16 cellular contexts compared by ENCODE assay signal in the genomic region with DNA sequence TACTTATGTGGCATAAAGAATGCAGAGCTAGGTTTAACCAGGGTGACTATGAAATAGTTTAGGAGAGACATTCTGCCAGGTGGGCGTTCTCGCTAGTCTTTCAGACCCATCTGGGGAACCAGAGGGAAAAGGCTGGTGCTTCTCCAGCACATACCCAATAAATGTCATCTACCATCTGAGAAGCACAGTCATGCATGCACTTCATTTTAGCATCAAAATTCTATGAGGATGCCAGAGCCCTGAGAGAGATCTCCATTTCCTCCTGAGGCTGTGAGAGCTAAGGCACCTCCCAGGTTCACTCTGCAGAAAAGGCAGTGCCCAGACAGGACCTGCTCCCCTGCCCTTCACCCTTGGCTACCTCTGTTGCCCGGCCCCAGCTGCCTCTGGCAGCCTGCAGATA.
DNase-seq lines count a peak whose midpoint lies in the region; ATAC-seq and TF ChIP-seq lines count a peak whose summit lies in the region.
"Had no signal": no experiment of that assay in that cellular context is flagged by ENCODE, and none has a peak within 500 bp of the region (broad histone marks: within the 10 kb centered on the region; RNA-seq: fewer than 3 reads in every experiment).

No MANE protein-coding gene starts in this region.

- ATAC-seq in effector memory CD8-positive, alpha-beta T cell (replicated peaks): no peak
- no peak for ATAC-seq in natural killer cell treated with Interleukin-12 subunit alpha and Interleukin-12 subunit beta and Interleukin-15 and Interleukin-18, amount 100 ng/mL, for 72 hours

- peaks cover 6% of the 10 kb centered on the region for H3K4me1 Mint-ChIP-seq in type B pancreatic cell (ENCODE audit: unreplicated experiment)
- no peaks in the 10 kb centered on the region for H3K4me1 Mint-ChIP-seq in effector memory CD8-positive, alpha-beta T cell (ENCODE audit: low read depth in 2 of 2)
- H3K4me1 Mint-ChIP-seq in natural killer cell treated with Interleukin-12 subunit alpha and Interleukin-12 subunit beta and Interleukin-15 and Interleukin-18, amount 100 ng/mL, for 72 hours (ENCODE audit: low read depth in 2 of 2): no peaks in the 10 kb centered on the region
- H3K4me1 Mint-ChIP-seq: CD4-positive, alpha-beta memory T cell; IgD-negative memory B cell had no signal

- no peaks in the 10 kb centered on the region for H3K27me3 ChIP-seq in osteoblast (ENCODE audit: insufficient read depth, low read length)

- H3K4me3 ChIP-seq in SK-N-MC (no peak overlapping the region), osteoblast (ENCODE audit: insufficient read depth, low read length) (no peak overlapping the region)

- TF ChIP-seq CTCF in osteoblast (IDR thresholded peaks at IDR 0.05; ENCODE audit: extremely low read depth, low read depth, low read length) (no peak), type B pancreatic cell (conservative IDR thresholded peaks at IDR 0.05) (no peak)

- H3K36me3 Mint-ChIP-seq in type B pancreatic cell: no peaks in the 10 kb centered on the region
- no peaks in the 10 kb centered on the region for H3K36me3 Mint-ChIP-seq in effector memory CD8-positive, alpha-beta T cell (ENCODE audit: insufficient read depth)
- H3K36me3 Mint-ChIP-seq in natural killer cell treated with Interleukin-12 subunit alpha and Interleukin-12 subunit beta and Interleukin-15 and Interleukin-18, amount 100 ng/mL, for 72 hours: no peaks in the 10 kb centered on the region
- H3K36me3 Mint-ChIP-seq: CD4-positive, alpha-beta memory T cell; IgD-negative memory B cell had no signal

- H3K27ac Mint-ChIP-seq in type B pancreatic cell: no peak overlapping the region
- H3K27ac Mint-ChIP-seq in effector memory CD8-positive, alpha-beta T cell: no peak overlapping the region
- no peak overlapping the region for H3K27ac Mint-ChIP-seq in natural killer cell treated with Interleukin-12 subunit alpha and Interleukin-12 subunit beta and Interleukin-15 and Interleukin-18, amount 100 ng/mL, for 72 hours
- H3K27ac Mint-ChIP-seq: CD4-positive, alpha-beta memory T cell; IgD-negative memory B cell had no signal

- peaks cover 19% of the 10 kb centered on the region for H3K4me1 ChIP-seq in osteoblast (ENCODE audit: insufficient read depth, low read length)
- H3K4me1 ChIP-seq: BE2C had no signal

- H3K9ac ChIP-seq in SK-N-MC (ENCODE audit: insufficient read length): no peak overlapping the region

- DNase-seq in EH (ENCODE audit: low read depth): peak; percentile 55
- DNase-seq in M059J (ENCODE audit: low read depth): peak; percentile 60
- no peak for DNase-seq in SK-N-MC (ENCODE audit: low read depth, low spot score)
- DNase-seq in osteoblast (ENCODE audit: insufficient read length, low spot score, missing footprints): peak; percentile 34
- no peak for DNase-seq in type B pancreatic cell (ENCODE audit: extremely low spot score, unreplicated experiment)
- no peak for DNase-seq in DMS153 treated with DMSO at 0.1 percent for 48 hours (lab: John Stamatoyannopoulos, UW; ENCODE audit: unreplicated experiment)
- DNase-seq in effector memory CD8-positive, alpha-beta T cell: no peak
- DNase-seq in natural killer cell treated with Interleukin-12 subunit alpha and Interleukin-12 subunit beta and Interleukin-15 and Interleukin-18, amount 100 ng/mL, for 72 hours (ENCODE audit: low spot score): no peak
- DNase-seq: BE2C; CD4-positive, alpha-beta memory T cell; DMS79 treated with DMSO at 0.1 percent for 48 hours; GDM1; HCEC 1CT had no signal

- H3K36me3 ChIP-seq in SK-N-MC (ENCODE audit: insufficient read depth, low read length) (no peaks in the 10 kb centered on the region), osteoblast (ENCODE audit: insufficient read depth, low read length) (no peaks in the 10 kb centered on the region)
- H3K36me3 ChIP-seq: BE2C had no signal

- peaks cover 10% of the 10 kb centered on the region for H3K27me3 Mint-ChIP-seq in type B pancreatic cell
- peaks cover 56 to 80% of the 10 kb centered on the region in 2 donors for H3K27me3 Mint-ChIP-seq in effector memory CD8-positive, alpha-beta T cell
- peaks cover 12 to 37% of the 10 kb centered on the region in 2 donors for H3K27me3 Mint-ChIP-seq in natural killer cell treated with Interleukin-12 subunit alpha and Interleukin-12 subunit beta and Interleukin-15 and Interleukin-18, amount 100 ng/mL, for 72 hours

- H3K9me3 Mint-ChIP-seq in type B pancreatic cell: no peaks in the 10 kb centered on the region
- H3K9me3 Mint-ChIP-seq in effector memory CD8-positive, alpha-beta T cell: peaks cover 0 to 1% of the 10 kb centered on the region in 2 donors
- H3K9me3 Mint-ChIP-seq in natural killer cell treated with Interleukin-12 subunit alpha and Interleukin-12 subunit beta and Interleukin-15 and Interleukin-18, amount 100 ng/mL, for 72 hours: no peaks in the 10 kb centered on the region

- H3K9me3 ChIP-seq in SK-N-MC (ENCODE audit: low read depth, low read length) (no peaks in the 10 kb centered on the region), osteoblast (ENCODE audit: low read depth, low read length) (no peaks in the 10 kb centered on the region)
- H3K9me3 ChIP-seq: BE2C had no signal

- no peak overlapping the region for H3K4me2 ChIP-seq in osteoblast (ENCODE audit: insufficient read depth, low read length)

- no peaks in the 10 kb centered on the region for H4K20me1 ChIP-seq in osteoblast (ENCODE audit: insufficient read depth, low read length)

- no peaks in the 10 kb centered on the region for H3K79me2 ChIP-seq in osteoblast (ENCODE audit: insufficient read depth, low read length)

- H3K27ac ChIP-seq in SK-N-MC (peak overlapping the region; percentile 81), osteoblast (ENCODE audit: low read depth, low read length) (no peak overlapping the region)
- H3K27ac ChIP-seq: C4-2B, HL-60 had no signal

- no peak overlapping the region for H2AFZ ChIP-seq in osteoblast (ENCODE audit: low read length)

- no peak overlapping the region for H3K4me3 Mint-ChIP-seq in type B pancreatic cell
- no peak overlapping the region for H3K4me3 Mint-ChIP-seq in effector memory CD8-positive, alpha-beta T cell
- no peak overlapping the region for H3K4me3 Mint-ChIP-seq in natural killer cell treated with Interleukin-12 subunit alpha and Interleukin-12 subunit beta and Interleukin-15 and Interleukin-18, amount 100 ng/mL, for 72 hours
- H3K4me3 Mint-ChIP-seq: CD4-positive, alpha-beta memory T cell; IgD-negative memory B cell had no signal

Comparison
In these comparisons a context has a peak if more than half of its experiments do, and no peak if none do; other contexts are left out.
1. DNase-seq: peak in EH (single experiment), M059J (single experiment) and osteoblast (single experiment); none in SK-N-MC (single experiment), type B pancreatic cell (single experiment), DMS153 treated with DMSO at 0.1 percent for 48 hours (single experiment), effector memory CD8-positive, alpha-beta T cell (0 of 3) and natural killer cell treated with Interleukin-12 subunit alpha and Interleukin-12 subunit beta and Interleukin-15 and Interleukin-18, amount 100 ng/mL, for 72 hours (single experiment).